Comparison of ENCODE assay signal across 8 cellular contexts in genomic region chr18:3261035-3261392, GRCh38. TPM values are rescaled to one million over a fixed set of nuclear protein-coding genes. Genes with fewer than 3 reads are reported as not detected.
DNase-seq lines count a peak whose midpoint lies in the region; ATAC-seq, FAIRE-seq and TF ChIP-seq lines count a peak whose summit lies in the region.

No MANE protein-coding gene starts in this region.

- H3K4me3 Mint-ChIP-seq in activated T-cell treated with anti-CD3 and anti-CD28 coated beads, Interleukin-2, amount 50 U/mL, for 72 hours: peak overlapping the region; percentile 90 to 100
- peak overlapping the region; percentile 93 for H3K4me3 Mint-ChIP-seq in astrocyte (ENCODE audit: unreplicated experiment)
- H3K4me3 Mint-ChIP-seq in type B pancreatic cell: peak overlapping the region; percentile 96

- H3K4me1 ChIP-seq in astrocyte (ENCODE audit: insufficient read depth, low read length): peaks cover 47% of the 10 kb centered on the region
- H3K4me1 ChIP-seq in right lobe of liver: peaks cover 0 to 46% (median 9%) of the 10 kb centered on the region in 4 donors

- WGBS in right lobe of liver (ENCODE audit: insufficient coverage, low coverage, low lambda C conversion rate, missing lambda C conversion rate): 3% methylated on average over 5 of the region's 5 CpGs

- no peak for TF ChIP-seq CTCF in astrocyte (IDR thresholded peaks at IDR 0.05; ENCODE audit: insufficient read depth, low read depth, low read length)
- TF ChIP-seq CTCF in right lobe of liver (IDR thresholded peaks at IDR 0.05): no peak
- TF ChIP-seq CTCF in type B pancreatic cell (conservative IDR thresholded peaks at IDR 0.05): no peak
- no peak for TF ChIP-seq CTCF in GM13976 (IDR thresholded peaks at IDR 0.05; ENCODE audit: borderline replicate concordance, control extremely low read depth, extremely low read depth, insufficient read depth, missing control alignments)

- peak overlapping the region; percentile 85 for H3K4me2 ChIP-seq in astrocyte (ENCODE audit: low read length)

- H3K36me3 Mint-ChIP-seq in activated T-cell treated with anti-CD3 and anti-CD28 coated beads, Interleukin-2, amount 50 U/mL, for 72 hours (ENCODE audit: insufficient read depth in 2 of 2): peaks cover 13 to 15% of the 10 kb centered on the region in 2 donors
- H3K36me3 Mint-ChIP-seq in astrocyte (ENCODE audit: low read depth, unreplicated experiment) (peaks cover 3% of the 10 kb centered on the region), type B pancreatic cell (peaks cover 27% of the 10 kb centered on the region)

- peaks cover 55% of the 10 kb centered on the region for H4K20me1 ChIP-seq in astrocyte (ENCODE audit: insufficient read depth, low read length)

- no peaks in the 10 kb centered on the region for H3K27me3 Mint-ChIP-seq in activated T-cell treated with anti-CD3 and anti-CD28 coated beads, Interleukin-2, amount 50 U/mL, for 72 hours (ENCODE audit: low read depth)
- no peaks in the 10 kb centered on the region for H3K27me3 Mint-ChIP-seq in astrocyte (ENCODE audit: low read depth, unreplicated experiment)
- H3K27me3 Mint-ChIP-seq in type B pancreatic cell: no peaks in the 10 kb centered on the region

- no peak for FAIRE-seq in astrocyte (lab: Jason Lieb, UNC)

- H3K36me3 ChIP-seq in astrocyte (ENCODE audit: insufficient read depth, low read length): peaks cover 32% of the 10 kb centered on the region
- peaks cover 0 to 12% (median 6%) of the 10 kb centered on the region in 4 donors for H3K36me3 ChIP-seq in right lobe of liver

- in situ Hi-C loops in GM13976 (cut with MboI; ENCODE audit: low sequenced_read_pairs, unreplicated experiment): no loop called here

- no peaks in the 10 kb centered on the region for H3K9me3 Mint-ChIP-seq in activated T-cell treated with anti-CD3 and anti-CD28 coated beads, Interleukin-2, amount 50 U/mL, for 72 hours
- H3K9me3 Mint-ChIP-seq in astrocyte (ENCODE audit: unreplicated experiment) (no peaks in the 10 kb centered on the region), type B pancreatic cell (no peaks in the 10 kb centered on the region)

- DNase-seq in activated T-cell treated with anti-CD3 and anti-CD28 coated beads, Interleukin-2, amount 50 U/mL, for 72 hours: no peak
- DNase-seq in activated T-cell treated with anti-CD3 and anti-CD28 coated beads, Interleukin-2, amount 50 U/mL, for 1 hour: no peak
- DNase-seq in astrocyte (ENCODE audit: low read depth) (no peak), right lobe of liver (no peak), type B pancreatic cell (ENCODE audit: extremely low spot score, unreplicated experiment) (no peak), NCI-H226 (no peak), GM13976 (ENCODE audit: low spot score) (no peak), NCI-H2107 (lab: John Stamatoyannopoulos, UW) (no peak)

- peak overlapping the region; percentile 98 for H3K27ac ChIP-seq in astrocyte (ENCODE audit: low read depth, low read length)
- peak overlapping the region; percentile 97 to 99 (median 99) for H3K27ac ChIP-seq in right lobe of liver

- H3K27ac Mint-ChIP-seq in activated T-cell treated with anti-CD3 and anti-CD28 coated beads, Interleukin-2, amount 50 U/mL, for 72 hours: peak overlapping the region; percentile 99
- H3K27ac Mint-ChIP-seq in astrocyte (ENCODE audit: unreplicated experiment): peak overlapping the region; percentile 100
- H3K27ac Mint-ChIP-seq in type B pancreatic cell: peak overlapping the region; percentile 100

- H3K4me3 ChIP-seq in astrocyte (ENCODE audit: insufficient read depth, low read depth, low read length) (peak overlapping the region; percentile 100), right lobe of liver (peak overlapping the region; percentile 63 to 86 (median 78))

- H3K79me2 ChIP-seq in astrocyte (ENCODE audit: insufficient read depth, low read length): peaks cover 77% of the 10 kb centered on the region

- intact Hi-C loops in right lobe of liver (cut with DNase I): loop anchor here in 1 of 2 donors (5.0 kb wide), 1 partner anchor 181 kb away; no protein-coding TSS in a partner anchor

- no peaks in the 10 kb centered on the region for H3K27me3 ChIP-seq in astrocyte (ENCODE audit: insufficient read depth, low read length)
- H3K27me3 ChIP-seq in right lobe of liver: no peaks in the 10 kb centered on the region

- H3K9ac ChIP-seq in astrocyte (ENCODE audit: low read length): peak overlapping the region; percentile 98

- no peaks in the 10 kb centered on the region for H3K9me3 ChIP-seq in astrocyte (ENCODE audit: insufficient read depth, low read depth, low read length)
- H3K9me3 ChIP-seq in right lobe of liver: no peaks in the 10 kb centered on the region

- H2AFZ ChIP-seq in astrocyte (ENCODE audit: low read depth, low read length): no peak overlapping the region

- ATAC-seq in activated T-cell treated with anti-CD3 and anti-CD28 coated beads, Interleukin-2, amount 50 U/mL, for 72 hours (replicated peaks in 1 of 2): no peak
- no peak for ATAC-seq in right lobe of liver

- H3K4me1 Mint-ChIP-seq in activated T-cell treated with anti-CD3 and anti-CD28 coated beads, Interleukin-2, amount 50 U/mL, for 72 hours (ENCODE audit: low read depth): peaks cover 76% of the 10 kb centered on the region
- peaks cover 47% of the 10 kb centered on the region for H3K4me1 Mint-ChIP-seq in astrocyte (ENCODE audit: low read depth, unreplicated experiment)
- peaks cover 33% of the 10 kb centered on the region for H3K4me1 Mint-ChIP-seq in type B pancreatic cell (ENCODE audit: unreplicated experiment)

- TF ChIP-seq POLR2A in right lobe of liver (IDR thresholded peaks at IDR 0.05): no peak

RNA-seq across cellular contexts. Expression of gene MYL12B, which starts 0.9 kb away (rescaled TPM):
- 100 to 1,000 TPM; 235 to 276 TPM for total RNA-seq in activated T-cell treated with anti-CD3 and anti-CD28 coated beads, Interleukin-2, amount 50 U/mL, for 72 hours
- total RNA-seq in astrocyte (374 and 433 TPM in 2 replicates), right lobe of liver (100 to 1,000 TPM; 113 to 281 (median 185) TPM), type B pancreatic cell (ENCODE audit: low replicate concordance) (211 and 359 TPM in 2 replicates)

RNA-seq across cellular contexts. Expression of gene MYL12A, which starts 13.4 kb away (rescaled TPM):
- total RNA-seq in activated T-cell treated with anti-CD3 and anti-CD28 coated beads, Interleukin-2, amount 50 U/mL, for 72 hours: 100 to 1,000 TPM; 425 to 483 TPM
- total RNA-seq in astrocyte: 659 and 682 TPM in 2 replicates
- total RNA-seq in right lobe of liver: 100 to 1,000 TPM in 5 of 6 experiments, 10 to 100 TPM in 1; 82.1 to 309 (median 225) TPM
- total RNA-seq in type B pancreatic cell (ENCODE audit: low replicate concordance): 219 and 271 TPM in 2 replicates

RNA-seq across cellular contexts. Expression of gene MYOM1, which starts 41.2 kb away (rescaled TPM):
- 1 to 10 TPM in 1 of 2 donors, under 1 TPM in 1; 0.39 to 1.1 TPM for total RNA-seq in activated T-cell treated with anti-CD3 and anti-CD28 coated beads, Interleukin-2, amount 50 U/mL, for 72 hours
- total RNA-seq in astrocyte (0.57 and 0.94 TPM in 2 replicates), right lobe of liver (10 to 100 TPM in 5 of 6 experiments, 1 to 10 TPM in 1; 3.1 to 64.5 (median 19.1) TPM), type B pancreatic cell (ENCODE audit: low replicate concordance) (2.0 TPM in 2 replicates)
